In genomic region chr2:112152476-112153178, GRCh38 we compare ENCODE assay signal across 24 cellular contexts. TPM values are rescaled to one million over a fixed set of nuclear protein-coding genes. Genes with fewer than 3 reads are reported as not detected.
DNase-seq lines count a peak whose midpoint lies in the region; ATAC-seq, FAIRE-seq and TF ChIP-seq lines count a peak whose summit lies in the region.
"Had no signal": no experiment of that assay in that cellular context is flagged by ENCODE, and none has a peak within 500 bp of the region (broad histone marks: within the 10 kb centered on the region; RNA-seq: fewer than 3 reads in every experiment).

No MANE protein-coding gene starts in this region.

- H3K27ac ChIP-seq in mesenchymal stem cell (ENCODE audit: low read length, poor library complexity, severe bottlenecking) (no peak overlapping the region), HepG2 (ENCODE audit: extremely low read length, insufficient read depth, low read length) (no peak overlapping the region), thyroid gland (no peak overlapping the region)
- H3K27ac ChIP-seq: tibial artery had no signal

- no peaks in the 10 kb centered on the region for H3K9me3 Mint-ChIP-seq in activated CD4-positive, alpha-beta memory T cell treated with anti-CD3 and anti-CD28 coated beads for 36 hours
- H3K9me3 Mint-ChIP-seq in stimulated activated naive B cell treated with anti-CD40 and anti-IgM and Interleukin-4, amounts not matched to agents 10 μg/mL and 1 μg/mL and 100 μg/mL, for 72 hours, result no peaks in the 10 kb centered on the region
- H3K9me3 Mint-ChIP-seq: dendritic cell treated with granulocyte-macrophage colony-stimulating factor and Interleukin-4, amounts not matched to agents 40 ng/mL and 50 ng/mL, for 4 days; nephron progenitor cell had no signal

- no peaks in the 10 kb centered on the region for H3K36me3 Mint-ChIP-seq in activated CD4-positive, alpha-beta memory T cell treated with anti-CD3 and anti-CD28 coated beads for 36 hours
- no peaks in the 10 kb centered on the region for H3K36me3 Mint-ChIP-seq in stimulated activated naive B cell treated with anti-CD40 and anti-IgM and Interleukin-4, amounts not matched to agents 10 μg/mL and 1 μg/mL and 100 μg/mL, for 72 hours
- H3K36me3 Mint-ChIP-seq: CD14-positive monocyte had no signal

- H4K8ac ChIP-seq in mesenchymal stem cell (ENCODE audit: low read length), result no peak overlapping the region

- no peak overlapping the region for H2AFZ ChIP-seq in mesenchymal stem cell (ENCODE audit: low read depth, low read length)
- H2AFZ ChIP-seq in HepG2 (ENCODE audit: low read length), result no peak overlapping the region

- peaks cover 21% of the 10 kb centered on the region for H3K4me1 ChIP-seq in mesenchymal stem cell (ENCODE audit: control insufficient read depth, insufficient read depth, low read depth, low read length)
- peaks cover 11% of the 10 kb centered on the region for H3K4me1 ChIP-seq in HepG2 (ENCODE audit: insufficient read depth, low read length)
- peaks cover 0 to 4% of the 10 kb centered on the region in 2 donors for H3K4me1 ChIP-seq in thyroid gland

- WGBS in mesenchymal stem cell, result 92% methylated on average over 7 of the region's 10 CpGs
- 92% methylated on average over 10 of the region's 10 CpGs for WGBS in HepG2 (ENCODE audit: low lambda C conversion rate)
- 94% methylated on average over 10 of the region's 10 CpGs for WGBS in thyroid gland, 2 donors

- H3K4me1 Mint-ChIP-seq in activated CD4-positive, alpha-beta memory T cell treated with anti-CD3 and anti-CD28 coated beads for 36 hours (ENCODE audit: low read depth), result peaks cover 47% of the 10 kb centered on the region
- H3K4me1 Mint-ChIP-seq in stimulated activated naive B cell treated with anti-CD40 and anti-IgM and Interleukin-4, amounts not matched to agents 10 μg/mL and 1 μg/mL and 100 μg/mL, for 72 hours, result peaks cover 21 to 23% of the 10 kb centered on the region in 2 donors

- no peaks in the 10 kb centered on the region for H4K20me1 ChIP-seq in HepG2 (ENCODE audit: insufficient read depth, low read length)

- H3K4me2 ChIP-seq in mesenchymal stem cell (ENCODE audit: low read length, poor library complexity, severe bottlenecking) (no peak overlapping the region), HepG2 (ENCODE audit: low read depth, low read length) (no peak overlapping the region)

- TF ChIP-seq EP300 in HepG2 (IDR thresholded peaks at IDR 0.05; ENCODE audit: low read depth in 2 of 2, low read length in 2 of 2), result no peak
- no peak for TF ChIP-seq EP300 in HepG2 (CRISPR knock-in tag; IDR thresholded peaks at IDR 0.05; ENCODE audit: borderline replicate concordance)

- peak; percentile 19 for DNase-seq in CD1c-positive myeloid dendritic cell (ENCODE audit: extremely low spot score)
- peak; percentile 6 for DNase-seq in activated CD4-positive, alpha-beta memory T cell treated with anti-CD3 and anti-CD28 coated beads for 36 hours
- DNase-seq in mesenchymal stem cell, result no peak
- DNase-seq in stimulated activated naive B cell treated with anti-CD40 and anti-IgM and Interleukin-4, amounts not matched to agents 10 μg/mL and 1 μg/mL and 100 μg/mL, for 72 hours, result no peak
- DNase-seq in HepG2 (ENCODE audit: low spot score), result no peak
- DNase-seq in thyroid gland, result no peak
- DNase-seq in kidney glomerular epithelial cell (lab: John Stamatoyannopoulos, UW), result no peak
- DNase-seq: activated CD4-positive, alpha-beta T cell treated with anti-CD3 and anti-CD28 coated beads for 48 hours; activated naive CD4-positive, alpha-beta T cell treated with anti-CD3 and anti-CD28 coated beads, Interleukin-2, amount 50 U/mL, for 16 hours; activated T-cell treated with anti-CD3 and anti-CD28 coated beads, Interleukin-2, amount 50 U/mL, for 1 hour; left colon; midbrain; NCI-H146; NCI-H524 treated with DMSO at 0.1 percent for 48 hours; nephron progenitor cell; stimulated activated CD4-positive, alpha-beta T cell treated with anti-CD3 and anti-CD28 coated beads, Interleukin-2, amount 100 ng/mL, for 24 hours; stimulated activated naive CD4-positive, alpha-beta T cell; T-helper 2 cell had no signal

- no peak overlapping the region for H3K14ac ChIP-seq in mesenchymal stem cell (ENCODE audit: low read length in 2 of 2)

- TF ChIP-seq CTCF in HepG2 (CRISPR knock-in tag; IDR thresholded peaks at IDR 0.05) (no peak), thyroid gland (IDR thresholded peaks at IDR 0.05) (no peak)

- H3K4me3 ChIP-seq in mesenchymal stem cell (ENCODE audit: insufficient read depth in 1 of 2, low read depth in 1 of 2, low read length in 2 of 2), result no peak overlapping the region
- no peak overlapping the region for H3K4me3 ChIP-seq in HepG2 (replicated peaks in 1 of 3; ENCODE audit: insufficient read depth in 1 of 3, low read depth in 2 of 3, low read length in 3 of 3)
- H3K4me3 ChIP-seq in thyroid gland (replicated peaks in 1 of 3), result no peak overlapping the region
- H3K4me3 ChIP-seq: tibial artery had no signal

- intact Hi-C loops in activated CD4-positive, alpha-beta memory T cell treated with anti-CD3 and anti-CD28 coated beads for 36 hours (cut with micrococcal nuclease), result no loop called here
- intact Hi-C loops in HepG2 (cut with micrococcal nuclease; ENCODE audit: unreplicated experiment), result no loop called here
- intact Hi-C loops in thyroid gland (cut with DNase I), result no loop called here

- H3K79me2 ChIP-seq in HepG2 (ENCODE audit: insufficient read depth, low read length), result no peaks in the 10 kb centered on the region

- no peak overlapping the region for H4K91ac ChIP-seq in mesenchymal stem cell (ENCODE audit: low read length)

- H3K79me1 ChIP-seq in mesenchymal stem cell (replicated peaks; ENCODE audit: low read length, poor library complexity, severe bottlenecking), result no peaks in the 10 kb centered on the region

- H3K27me3 ChIP-seq in mesenchymal stem cell (ENCODE audit: control insufficient read depth in 1 of 2, insufficient read depth in 1 of 2, low read length in 2 of 2), result no peaks in the 10 kb centered on the region
- no peaks in the 10 kb centered on the region for H3K27me3 ChIP-seq in HepG2 (ENCODE audit: control insufficient read depth in 1 of 2, insufficient read depth in 2 of 2, low read length in 2 of 2)
- H3K27me3 ChIP-seq in thyroid gland, result no peaks in the 10 kb centered on the region
- H3K27me3 ChIP-seq: tibial artery had no signal

- H3K9me3 ChIP-seq in mesenchymal stem cell (ENCODE audit: control insufficient read depth, low read length), result no peaks in the 10 kb centered on the region
- H3K9me3 ChIP-seq in HepG2 (ENCODE audit: low read length), result no peaks in the 10 kb centered on the region
- H3K9me3 ChIP-seq in thyroid gland, result no peaks in the 10 kb centered on the region
- H3K9me3 ChIP-seq: tibial artery had no signal

- H3K18ac ChIP-seq in mesenchymal stem cell (ENCODE audit: low read depth in 1 of 2, low read length in 2 of 2), result no peak overlapping the region

- H3K9ac ChIP-seq in mesenchymal stem cell (ENCODE audit: low read length), result peak overlapping the region; percentile 41
- H3K9ac ChIP-seq in HepG2 (ENCODE audit: insufficient read depth, low read depth, low read length), result no peak overlapping the region

- H3K36me3 ChIP-seq in mesenchymal stem cell (ENCODE audit: control insufficient read depth in 1 of 2, insufficient read depth in 2 of 2, low read depth in 1 of 2, low read length in 2 of 2), result peaks cover 0 to 3% of the 10 kb centered on the region in 2 experiments
- H3K36me3 ChIP-seq in HepG2 (replicated peaks in 1 of 2; ENCODE audit: control insufficient read depth in 1 of 2, insufficient read depth in 2 of 2, low read length in 2 of 2), result no peaks in the 10 kb centered on the region
- H3K36me3 ChIP-seq in thyroid gland, result no peaks in the 10 kb centered on the region
- H3K36me3 ChIP-seq: tibial artery had no signal

- H2BK12ac ChIP-seq in mesenchymal stem cell (ENCODE audit: low read length in 2 of 2), result no peak overlapping the region

- no peaks in the 10 kb centered on the region for H3K27me3 Mint-ChIP-seq in activated CD4-positive, alpha-beta memory T cell treated with anti-CD3 and anti-CD28 coated beads for 36 hours
- peaks cover under 1 to 6% of the 10 kb centered on the region in 2 donors for H3K27me3 Mint-ChIP-seq in stimulated activated naive B cell treated with anti-CD40 and anti-IgM and Interleukin-4, amounts not matched to agents 10 μg/mL and 1 μg/mL and 100 μg/mL, for 72 hours

- CTCF ChIA-PET in activated CD4-positive, alpha-beta memory T cell treated with anti-CD3 and anti-CD28 coated beads for 36 hours (lab: Charles Lee), result no interaction called here
- CTCF ChIA-PET in HepG2 (lab: Yijun Ruan, JAX; ENCODE audit: low intra/inter-chr PET ratio, low total read pairs), result no interaction called here

- no peak overlapping the region for H2BK120ac ChIP-seq in mesenchymal stem cell (ENCODE audit: low read depth, low read length)

- BruUV-seq in HepG2 (replicated peaks; lab: Mats Ljungman, UMichigan), result no TSS peak

- H3K27ac Mint-ChIP-seq in activated CD4-positive, alpha-beta memory T cell treated with anti-CD3 and anti-CD28 coated beads for 36 hours, result no peak overlapping the region
- no peak overlapping the region for H3K27ac Mint-ChIP-seq in stimulated activated naive B cell treated with anti-CD40 and anti-IgM and Interleukin-4, amounts not matched to agents 10 μg/mL and 1 μg/mL and 100 μg/mL, for 72 hours
- H3K27ac Mint-ChIP-seq: CD14-positive monocyte; dendritic cell treated with granulocyte-macrophage colony-stimulating factor and Interleukin-4, amounts not matched to agents 40 ng/mL and 50 ng/mL, for 4 days; nephron progenitor cell had no signal

- TF ChIP-seq POLR2A in HepG2 (IDR thresholded peaks at IDR 0.05; ENCODE audit: insufficient read depth in 1 of 2, low read depth in 2 of 2, low read length in 2 of 2), result no peak
- no peak for TF ChIP-seq POLR2A in thyroid gland (IDR thresholded peaks at IDR 0.05)

- in situ Hi-C loops in HepG2 (cut with HindIII; ENCODE audit: extremely low pct_ligation_motif_present, low pct_unique_long_range_greater_than_20kb), result no loop called here

- POLR2A ChIA-PET in activated CD4-positive, alpha-beta memory T cell treated with anti-CD3 and anti-CD28 coated beads for 36 hours (lab: Charles Lee), result no interaction called here
- POLR2A ChIA-PET in HepG2 (lab: Yijun Ruan, JAX), result no interaction called here

- FAIRE-seq in HepG2 (lab: Jason Lieb, UNC), result no peak

- no peak overlapping the region for H3K4me3 Mint-ChIP-seq in activated CD4-positive, alpha-beta memory T cell treated with anti-CD3 and anti-CD28 coated beads for 36 hours
- H3K4me3 Mint-ChIP-seq in stimulated activated naive B cell treated with anti-CD40 and anti-IgM and Interleukin-4, amounts not matched to agents 10 μg/mL and 1 μg/mL and 100 μg/mL, for 72 hours, result no peak overlapping the region
- H3K4me3 Mint-ChIP-seq: CD14-positive monocyte; dendritic cell treated with granulocyte-macrophage colony-stimulating factor and Interleukin-4, amounts not matched to agents 40 ng/mL and 50 ng/mL, for 4 days; nephron progenitor cell had no signal

- H2AK5ac ChIP-seq in mesenchymal stem cell (ENCODE audit: low read length, severe bottlenecking), result no peak overlapping the region

- H2BK5ac ChIP-seq in mesenchymal stem cell (ENCODE audit: low read depth, low read length, poor library complexity, severe bottlenecking), result no peak overlapping the region

- H2BK15ac ChIP-seq in mesenchymal stem cell (ENCODE audit: low read depth, poor library complexity, severe bottlenecking), result no peak overlapping the region

- no peak overlapping the region for H3K23ac ChIP-seq in mesenchymal stem cell (ENCODE audit: low read length in 2 of 2)

- peak; percentile 41 to 43 for ATAC-seq in stimulated activated naive B cell treated with anti-CD40 and anti-IgM and Interleukin-4, amounts not matched to agents 10 μg/mL and 1 μg/mL and 100 μg/mL, for 72 hours (replicated peaks)
- no peak for ATAC-seq in HepG2
- no peak for ATAC-seq in GM19351 (IDR thresholded peaks at IDR 0.05; ENCODE audit: unreplicated experiment)
- ATAC-seq: left colon had no signal

- H3K4ac ChIP-seq in mesenchymal stem cell (ENCODE audit: low read depth in 1 of 2, low read length in 2 of 2), result no peak overlapping the region

- TF ChIP-seq RAD21 in HepG2 (CRISPR knock-in tag; IDR thresholded peaks at IDR 0.05), result no peak

RNA-seq across cellular contexts. Expression of gene FBLN7, which starts 14.4 kb away (rescaled TPM):
- total RNA-seq in activated CD4-positive, alpha-beta memory T cell treated with anti-CD3 and anti-CD28 coated beads for 36 hours, result 10 to 100 TPM; 38.9 to 40.2 TPM
- polyA plus RNA-seq in mesenchymal stem cell (2013, experiment 1 of 2), result 0.43 TPM
- 0.44 TPM for polyA plus RNA-seq in mesenchymal stem cell (2013, experiment 2 of 2)
- total RNA-seq in HepG2 (2016; rRNA removed; fragmentation: Illumina TruSeq; extraction: Trizol) (0.95 and 1.4 TPM in 2 replicates), thyroid gland (10 to 100 TPM; 10.3 to 33.6 (median 16.4) TPM)
- total RNA-seq in HepG2 (2016; cell fraction: cytosol; rRNA removed; fragmentation: Illumina TruSeq; extraction: Trizol; ENCODE audit: low read depth), result 0.53 and 1.0 TPM in 2 replicates
- total RNA-seq in HepG2 (2016; cell fraction: insoluble cytoplasmic fraction; rRNA removed; fragmentation: Illumina TruSeq; extraction: Trizol), result 0.52 and 1.1 TPM in 2 replicates
- 0.87 and 0.90 TPM in 2 replicates for total RNA-seq in HepG2 (2016; cell fraction: membrane; rRNA removed; fragmentation: Illumina TruSeq; extraction: Trizol)
- total RNA-seq in HepG2 (2016; cell fraction: nucleus; rRNA removed; fragmentation: Illumina TruSeq; extraction: Trizol), result 2.6 and 2.7 TPM in 2 replicates
- polyA plus RNA-seq in HepG2 (2011; rRNA removed), result 2.3 and 2.4 TPM in 2 replicates
- polyA plus RNA-seq in HepG2 (2011; cell fraction: cytosol; rRNA removed), result 2.2 and 2.5 TPM in 2 replicates
- 5.3 and 6.4 TPM in 2 replicates for polyA plus RNA-seq in HepG2 (2011; cell fraction: nucleus; rRNA removed)
- polyA plus RNA-seq in HepG2 (2012), result 5.1 and 5.4 TPM in 2 replicates
- polyA plus RNA-seq in HepG2 (2016; cell fraction: cytosol; fragmentation: Illumina TruSeq; extraction: Trizol; ENCODE audit: low read depth), result 1.1 and 1.2 TPM in 2 replicates
- 2.1 and 2.2 TPM in 2 replicates for polyA plus RNA-seq in HepG2 (2016; cell fraction: insoluble cytoplasmic fraction; fragmentation: Illumina TruSeq; extraction: Trizol; ENCODE audit: low read depth)
- 1.6 and 1.7 TPM in 2 replicates for polyA plus RNA-seq in HepG2 (2016; cell fraction: membrane; fragmentation: Illumina TruSeq; extraction: Trizol; ENCODE audit: low read depth)
- polyA plus RNA-seq in HepG2 (2016; cell fraction: nucleus; fragmentation: Illumina TruSeq; extraction: Trizol; ENCODE audit: insufficient read depth, low read depth), result 6.5 TPM in 2 replicates
- 3.2 TPM in 1 of 2 replicates, not detected in the other for polyA minus RNA-seq in HepG2 (2011; rRNA and poly(A)+ RNA removed; ENCODE audit: low replicate concordance)
- polyA minus RNA-seq in HepG2 (2011; cell fraction: cytosol; rRNA and poly(A)+ RNA removed), result 1.6 and 2.9 TPM in 2 replicates
- polyA minus RNA-seq in HepG2 (2011; cell fraction: nucleus; rRNA and poly(A)+ RNA removed), result 3.4 and 4.0 TPM in 2 replicates
- total RNA-seq: H4, SK-MEL-5 had no signal
- polyA plus RNA-seq: CD14-positive monocyte had no signal

Comparison
In these comparisons a context has a peak if more than half of its experiments do, and no peak if none do; other contexts are left out.
1. DNase-seq: peak in CD1c-positive myeloid dendritic cell (single experiment) and activated CD4-positive, alpha-beta memory T cell treated with anti-CD3 and anti-CD28 coated beads for 36 hours (single experiment); none in mesenchymal stem cell (single experiment), stimulated activated naive B cell treated with anti-CD40 and anti-IgM and Interleukin-4, amounts not matched to agents 10 μg/mL and 1 μg/mL and 100 μg/mL, for 72 hours (single experiment), HepG2 (single experiment), thyroid gland (0 of 2) and kidney glomerular epithelial cell (single experiment).
2. ATAC-seq: peak in stimulated activated naive B cell treated with anti-CD40 and anti-IgM and Interleukin-4, amounts not matched to agents 10 μg/mL and 1 μg/mL and 100 μg/mL, for 72 hours (2 of 2); none in HepG2 (single experiment) and GM19351 (single experiment).